ENCODE assay signal across 9 cellular contexts in genomic region chr17:80262775-80263244, GRCh38. TPM values are rescaled to one million over a fixed set of nuclear protein-coding genes. Genes with fewer than 3 reads are reported as not detected.
DNase-seq lines count a peak whose midpoint lies in the region; ATAC-seq, FAIRE-seq and TF ChIP-seq lines count a peak whose summit lies in the region.
"Had no signal": no experiment of that assay in that cellular context is flagged by ENCODE, and none has a peak within 500 bp of the region (broad histone marks: within the 10 kb centered on the region; RNA-seq: fewer than 3 reads in every experiment).

No MANE protein-coding gene starts in this region.

- CTCF ChIA-PET in A549 (lab: Yijun Ruan, JAX): interaction anchor here (1.1 to 1.6 kb wide), 2 partner anchors 10 to 162 kb away, joined by 3 to 5 read pairs; partner anchors contain the start of gene GAA
- CTCF ChIA-PET in HEK293 (lab: Yijun Ruan, JAX): no interaction called here

- H3K4me3 Mint-ChIP-seq in central memory CD8-positive, alpha-beta T cell: peak overlapping the region; percentile 94
- H3K4me3 Mint-ChIP-seq in naive B cell: peak overlapping the region in 7 of 8 donors; percentile 25 to 99 (median 97)

- no peaks in the 10 kb centered on the region for H3K27me3 Mint-ChIP-seq in central memory CD8-positive, alpha-beta T cell
- H3K27me3 Mint-ChIP-seq in naive B cell: no peaks in the 10 kb centered on the region

- TF ChIP-seq CTCF in A549 (IDR thresholded peaks at IDR 0.05) (no peak), HEK293 (tag by site-specific recombination; IDR thresholded peaks at IDR 0.05) (no peak)

- peak overlapping the region; percentile 88 for H3K27ac Mint-ChIP-seq in central memory CD8-positive, alpha-beta T cell (ENCODE audit: low read depth)
- peak overlapping the region in 3 of 6 donors; percentile 94 to 97 (median 96) for H3K27ac Mint-ChIP-seq in naive B cell

- peak in 1 of 2 experiments; percentile 1; a peak in 1 of 6 replicates for ATAC-seq in A549
- ATAC-seq in central memory CD8-positive, alpha-beta T cell (replicated peaks; ENCODE audit: extremely low read depth, poor library complexity, severe bottlenecking): no peak
- ATAC-seq in naive B cell (ENCODE audit: low read depth in 2 of 2): no peak
- no peak for ATAC-seq in GM18520 (IDR thresholded peaks at IDR 0.05; ENCODE audit: unreplicated experiment)
- no peak for ATAC-seq in HG03442 (IDR thresholded peaks at IDR 0.05; ENCODE audit: unreplicated experiment)
- ATAC-seq in HG03432 (IDR thresholded peaks at IDR 0.05; ENCODE audit: unreplicated experiment): no peak

- H3K36me3 Mint-ChIP-seq in central memory CD8-positive, alpha-beta T cell (ENCODE audit: insufficient read depth): peaks cover 43% of the 10 kb centered on the region
- H3K36me3 Mint-ChIP-seq in naive B cell: no peaks in the 10 kb centered on the region

- POLR2A ChIA-PET in A549 (lab: Yijun Ruan, JAX): interaction anchor here (2.0 to 3.1 kb wide), 2 partner anchors 10 to 161 kb away, joined by 6 to 9 read pairs; partner anchors contain the start of gene GAA
- POLR2A ChIA-PET in HEK293 (lab: Yijun Ruan, JAX): no interaction called here

- TF ChIP-seq POLR2A in A549 (IDR thresholded peaks at IDR 0.05; ENCODE audit: low read length): no peak

- no peaks in the 10 kb centered on the region for H3K9me3 Mint-ChIP-seq in central memory CD8-positive, alpha-beta T cell
- H3K9me3 Mint-ChIP-seq in naive B cell: no peaks in the 10 kb centered on the region

- TF ChIP-seq EP300 in A549 (IDR thresholded peaks at IDR 0.05): no peak

- H3K4me1 Mint-ChIP-seq in central memory CD8-positive, alpha-beta T cell: peaks cover 59% of the 10 kb centered on the region
- peaks cover 40 to 62% (median 46%) of the 10 kb centered on the region in 3 donors for H3K4me1 Mint-ChIP-seq in naive B cell

- H3K4me3 ChIP-seq in A549: peak overlapping the region; percentile 94
- no peak overlapping the region for H3K4me3 ChIP-seq in HEK293 (ENCODE audit: low read depth, low read length)

- WGBS in A549 (ENCODE audit: missing lambda C conversion rate): 76% methylated on average over 8 of the region's 8 CpGs

- no peaks in the 10 kb centered on the region for H3K9me3 ChIP-seq in A549
- no peaks in the 10 kb centered on the region for H3K9me3 ChIP-seq in HEK293 (ENCODE audit: control insufficient read depth, insufficient read depth, low read depth, low read length)
- H3K9me3 ChIP-seq: HAP-1 had no signal

- DNase-seq in A549 (ENCODE audit: low read depth in 1 of 2, low spot score in 1 of 2) (no peak), naive B cell (no peak), putamen (ENCODE audit: low spot score) (no peak)
- DNase-seq in central memory CD8-positive, alpha-beta T cell (ENCODE audit: low spot score in 2 of 2): no peak

- no peak for TF ChIP-seq RAD21 in A549 (conservative IDR thresholded peaks at IDR 0.05 in 1 of 2, IDR thresholded peaks at IDR 0.05 in 1 of 2)

- peak overlapping the region; percentile 85 for H3K4me2 ChIP-seq in A549

- no peak for FAIRE-seq in A549 (lab: Jason Lieb, UNC)

- H3K27ac ChIP-seq in A549 (peak overlapping the region; percentile 100), HEK293 (ENCODE audit: extremely low read depth, low read depth, low read length) (no peak overlapping the region)

- H3K4me1 ChIP-seq in A549: peaks cover 47% of the 10 kb centered on the region
- H3K4me1 ChIP-seq in HEK293 (ENCODE audit: control insufficient read depth, insufficient read depth, low read length): peaks cover 6% of the 10 kb centered on the region

- H3K36me3 ChIP-seq in HEK293 (ENCODE audit: control insufficient read depth in 2 of 2, insufficient read depth in 1 of 2, low read length in 2 of 2): peaks cover 10 to 29% of the 10 kb centered on the region in 2 experiments; a peak in 2 of 3 replicates
- H3K36me3 ChIP-seq: HAP-1 had no signal

TF ChIP-seq in A549, 52 proteins besides CTCF, POLR2A, EP300 and RAD21:
- TF ChIP-seq ZSCAN20 (CRISPR knock-in tag; IDR thresholded peaks at IDR 0.05) (no peak), HEYL (CRISPR knock-in tag; IDR thresholded peaks at IDR 0.05) (no peak), EHMT2 (IDR thresholded peaks at IDR 0.05; ENCODE audit: low read depth) (no peak), NFE2L2 (conservative IDR thresholded peaks at IDR 0.05; ENCODE audit: low read length) (no peak), FOSL2 (IDR thresholded peaks at IDR 0.05) (no peak), FOSL2 (CRISPR knock-in tag; IDR thresholded peaks at IDR 0.05) (no peak), RARB (CRISPR knock-in tag; IDR thresholded peaks at IDR 0.05) (no peak), CBX2 (IDR thresholded peaks at IDR 0.05; ENCODE audit: borderline replicate concordance, low read depth) (no peak), FOXS1 (CRISPR knock-in tag; IDR thresholded peaks at IDR 0.05) (no peak), JUNB (IDR thresholded peaks at IDR 0.05) (no peak), ELK1 (IDR thresholded peaks at IDR 0.05; ENCODE audit: low read depth, low read length) (no peak), USF2 (IDR thresholded peaks at IDR 0.05) (no peak)

TF ChIP-seq in HEK293, 187 proteins besides CTCF, POLR2A, EP300 and RAD21:
- TF ChIP-seq ZFHX2 (tag by site-specific recombination; conservative IDR thresholded peaks at IDR 0.05) (0 out of 2 replicates have a peak, but pooled peaks have one; percentile 8), PBX3 (CRISPR knock-in tag; IDR thresholded peaks at IDR 0.05) (0 out of 2 replicates have a peak, but pooled peaks have one; percentile 28), ZNF776 (tag by site-specific recombination; IDR thresholded peaks at IDR 0.05; ENCODE audit: borderline replicate concordance) (no peak)

RNA-seq across cellular contexts. Expression of gene RNF213, which starts 2.2 kb away (rescaled TPM):
- polyA plus RNA-seq in A549 (2011; rRNA removed): 127 and 182 TPM in 2 replicates
- polyA plus RNA-seq in A549 (2012; cell fraction: cytosol; rRNA removed): 64.8 and 76.2 TPM in 2 replicates
- polyA plus RNA-seq in A549 (2012; cell fraction: nucleus; rRNA removed): 268 and 329 TPM in 2 replicates
- polyA plus RNA-seq in A549 (2017; fragmentation: RNase III; extraction: RNeasy Plus Mini Kit Qiagen cat#74134 plus additional on column Dnase treatment): 55.6 to 61.6 TPM (median 59.1 TPM) in 3 replicates
- 331 and 462 TPM in 2 replicates for polyA minus RNA-seq in A549 (2011; rRNA and poly(A)+ RNA removed)
- polyA plus RNA-seq in naive B cell (ENCODE audit: low read depth in 6 of 6): 10 to 100 TPM in 5 of 6 donors, 1 to 10 TPM in 1; 9.2 to 34.7 (median 18.3) TPM

RNA-seq across cellular contexts. Expression of gene SLC26A11, which starts 42.6 kb away (rescaled TPM):
- polyA plus RNA-seq in A549 (2011; rRNA removed): 8.3 and 9.5 TPM in 2 replicates
- 13.7 and 22.6 TPM in 2 replicates for polyA plus RNA-seq in A549 (2012; cell fraction: cytosol; rRNA removed)
- polyA plus RNA-seq in A549 (2012; cell fraction: nucleus; rRNA removed): 75.4 and 89.8 TPM in 2 replicates
- polyA plus RNA-seq in A549 (2017; fragmentation: RNase III; extraction: RNeasy Plus Mini Kit Qiagen cat#74134 plus additional on column Dnase treatment): 9.1 to 13.7 TPM (median 13.1 TPM) in 3 replicates
- 6.9 and 12.4 TPM in 2 replicates for polyA minus RNA-seq in A549 (2011; rRNA and poly(A)+ RNA removed)
- 1 to 10 TPM; 1.6 to 9.5 (median 7.4) TPM for polyA plus RNA-seq in naive B cell (ENCODE audit: low read depth in 6 of 6)

RNA-seq across cellular contexts. Expression of gene SGSH, which starts 42.7 kb away (rescaled TPM):
- polyA plus RNA-seq in A549 (2011; rRNA removed) (14.1 and 14.5 TPM in 2 replicates), A549 (2017; fragmentation: RNase III; extraction: RNeasy Plus Mini Kit Qiagen cat#74134 plus additional on column Dnase treatment) (24.0 to 26.2 TPM (median 24.7 TPM) in 3 replicates), naive B cell (ENCODE audit: low read depth in 6 of 6) (10 to 100 TPM; 12.3 to 38.5 (median 22.4) TPM)
- polyA plus RNA-seq in A549 (2012; cell fraction: cytosol; rRNA removed): 25.4 and 26.4 TPM in 2 replicates
- polyA plus RNA-seq in A549 (2012; cell fraction: nucleus; rRNA removed): 118 and 137 TPM in 2 replicates
- polyA minus RNA-seq in A549 (2011; rRNA and poly(A)+ RNA removed): 9.2 and 12.4 TPM in 2 replicates

Comparison
In these comparisons a context has a peak if more than half of its experiments do, and no peak if none do; other contexts are left out.
1. Of the 5 proteins assayed by ChIP-seq in both HEK293 and A549: peak only in HEK293: PBX3; only in A549: none; in both: none; in neither: 4.